In the genomic region with DNA sequence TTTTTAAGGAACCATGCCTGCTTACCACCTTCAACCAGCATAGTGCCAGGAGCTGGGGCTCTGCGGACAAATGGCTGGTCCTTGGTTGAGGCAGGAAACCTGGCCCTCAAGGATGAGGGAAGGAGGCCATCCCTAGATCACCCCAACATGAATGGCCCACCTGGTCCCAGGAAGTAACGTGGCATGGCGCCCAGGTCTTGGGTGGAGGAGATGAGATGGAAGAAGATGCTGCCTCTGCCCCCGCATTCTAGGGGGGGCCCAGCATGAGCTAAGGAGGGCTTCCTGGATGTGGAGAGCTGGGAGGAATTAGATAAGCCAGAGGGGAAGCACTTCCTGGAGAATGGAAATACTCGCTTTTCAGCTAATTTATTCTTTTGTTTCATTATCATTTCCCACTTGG, we compare ENCODE assay signal across 21 cellular contexts.
DNase-seq lines count a peak whose midpoint lies in the region; ATAC-seq, FAIRE-seq and TF ChIP-seq lines count a peak whose summit lies in the region.
"Had no signal": no experiment of that assay in that cellular context is flagged by ENCODE, and none has a peak within 500 bp of the region (broad histone marks: within the 10 kb centered on the region; RNA-seq: fewer than 3 reads in every experiment).

No MANE protein-coding gene starts in this region.

- H3K4me1 Mint-ChIP-seq in astrocyte (ENCODE audit: low read depth, unreplicated experiment), result peaks cover 30% of the 10 kb centered on the region

- dilution Hi-C loops in mammary epithelial cell (cut with HindIII; ENCODE audit: low sequenced_read_pairs), result no loop called here

- no peaks in the 10 kb centered on the region for H4K20me1 ChIP-seq in mammary epithelial cell (ENCODE audit: insufficient read depth, low read length)
- peaks cover 75% of the 10 kb centered on the region for H4K20me1 ChIP-seq in astrocyte (ENCODE audit: insufficient read depth, low read length)

- intact Hi-C loops in breast epithelium (cut with DNase I; ENCODE audit: low total_unique reads) (no loop called here), mammary epithelial cell (cut with micrococcal nuclease) (no loop called here), ovary (cut with DNase I) (loop anchor here in 1 of 4 donors (10.0 kb wide), 1 partner anchor 158 kb away; no protein-coding TSS in a partner anchor)

- H3K4me3 Mint-ChIP-seq in astrocyte (ENCODE audit: unreplicated experiment), result peak overlapping the region; percentile 62
- H3K4me3 Mint-ChIP-seq: activated CD4-positive, alpha-beta memory T cell treated with anti-CD3 and anti-CD28 coated beads for 36 hours had no signal

- DNase-seq in breast epithelium (ENCODE audit: low spot score in 2 of 2), result no peak
- DNase-seq in mammary epithelial cell, result no peak
- no peak for DNase-seq in astrocyte (ENCODE audit: low read depth)
- peak in 3 of 5 donors; percentile 37 to 57 (median 43) for DNase-seq in ovary
- DNase-seq in upper lobe of left lung, result no peak
- no peak for DNase-seq in HEK293T (ENCODE audit: extremely low spot score)
- DNase-seq: activated CD4-positive, alpha-beta memory T cell treated with anti-CD3 and anti-CD28 coated beads for 36 hours; activated CD4-positive, CD25-positive, alpha-beta regulatory T cell; anterior cingulate cortex; DMS 273 treated with DMSO at 0.1 percent for 48 hours; HCEC 1CT; KBM-7; NCI-H187; NCI-H345; pancreas; upper lobe of right lung had no signal

- 96% methylated on average over 5 of the region's 5 CpGs for WGBS in mammary epithelial cell (ENCODE audit: low coverage, missing lambda C conversion rate)
- WGBS in ovary, 3 donors, result 81 to 91% (median 83%) methylated on average over 5 of the region's 5 CpGs
- 87 to 91% methylated on average over 4 to 5 of the region's 5 CpGs for WGBS in upper lobe of left lung, 2 donors

- TF ChIP-seq CTCF in breast epithelium (IDR thresholded peaks at IDR 0.05) (no peak), mammary epithelial cell (conservative IDR thresholded peaks at IDR 0.05 in 1 of 2, IDR thresholded peaks at IDR 0.05 in 1 of 2; ENCODE audit: extremely low read depth in 1 of 2, insufficient read depth in 1 of 2, low read depth in 1 of 2, low read length in 2 of 2) (no peak), astrocyte (IDR thresholded peaks at IDR 0.05; ENCODE audit: insufficient read depth, low read depth, low read length) (no peak), ovary (IDR thresholded peaks at IDR 0.05) (no peak), upper lobe of left lung (IDR thresholded peaks at IDR 0.05) (no peak)

- in situ Hi-C loops in mammary epithelial cell (cut with MboI; ENCODE audit: low sequenced_read_pairs in 2 of 2), result no loop called here

- H3K4me2 ChIP-seq in mammary epithelial cell (ENCODE audit: insufficient read depth, low read depth, low read length) (no peak overlapping the region), astrocyte (ENCODE audit: low read length) (no peak overlapping the region)
- H3K4me2 ChIP-seq: A549 had no signal

- TF ChIP-seq POLR2A in breast epithelium (IDR thresholded peaks at IDR 0.05) (no peak), ovary (IDR thresholded peaks at IDR 0.05) (no peak), upper lobe of left lung (IDR thresholded peaks at IDR 0.05) (no peak)

- H3K27me3 ChIP-seq in breast epithelium (no peaks in the 10 kb centered on the region), mammary epithelial cell (ENCODE audit: insufficient read depth, low read length) (no peaks in the 10 kb centered on the region), astrocyte (ENCODE audit: insufficient read depth, low read length) (no peaks in the 10 kb centered on the region), ovary (no peaks in the 10 kb centered on the region), upper lobe of left lung (no peaks in the 10 kb centered on the region)
- H3K27me3 ChIP-seq: pancreas, upper lobe of right lung had no signal

- CTCF ChIA-PET in mammary epithelial cell (lab: Charles Lee; ENCODE audit: low non-redundant PET), result no interaction called here
- CTCF ChIA-PET in HEK293T (lab: Yijun Ruan, JAX), result no interaction called here

- H3K9me3 ChIP-seq in breast epithelium, result no peaks in the 10 kb centered on the region
- H3K9me3 ChIP-seq in mammary epithelial cell (replicated peaks; ENCODE audit: insufficient read depth, low read length), result no peaks in the 10 kb centered on the region
- no peaks in the 10 kb centered on the region for H3K9me3 ChIP-seq in astrocyte (ENCODE audit: insufficient read depth, low read depth, low read length)
- H3K9me3 ChIP-seq in ovary, result no peaks in the 10 kb centered on the region
- no peaks in the 10 kb centered on the region for H3K9me3 ChIP-seq in upper lobe of left lung
- H3K9me3 ChIP-seq: A549, pancreas, upper lobe of right lung had no signal

- FAIRE-seq in astrocyte (lab: Jason Lieb, UNC), result no peak
- FAIRE-seq: A549, GM18507, pancreas had no signal

- ATAC-seq in upper lobe of left lung (ENCODE audit: low FRiP score in 2 of 2), result no peak
- no peak for ATAC-seq in GM21825 (IDR thresholded peaks at IDR 0.05; ENCODE audit: unreplicated experiment)
- no peak for ATAC-seq in HG03571 (IDR thresholded peaks at IDR 0.05; ENCODE audit: unreplicated experiment)
- ATAC-seq: A549, pancreas, upper lobe of right lung had no signal

- POLR2A ChIA-PET in HEK293T (lab: Yijun Ruan, JAX), result no interaction called here

- H3K9me3 Mint-ChIP-seq in astrocyte (ENCODE audit: unreplicated experiment), result no peaks in the 10 kb centered on the region
- H3K9me3 Mint-ChIP-seq: activated CD4-positive, alpha-beta memory T cell treated with anti-CD3 and anti-CD28 coated beads for 36 hours had no signal

- no peak overlapping the region for H3K4me3 ChIP-seq in breast epithelium
- no peak overlapping the region for H3K4me3 ChIP-seq in mammary epithelial cell (replicated peaks in 1 of 3; ENCODE audit: insufficient read depth in 1 of 3, low read depth in 2 of 3, low read length in 3 of 3)
- H3K4me3 ChIP-seq in astrocyte (ENCODE audit: insufficient read depth, low read depth, low read length), result no peak overlapping the region
- H3K4me3 ChIP-seq in ovary, result no peak overlapping the region
- H3K4me3 ChIP-seq in upper lobe of left lung, result no peak overlapping the region
- H3K4me3 ChIP-seq: A549, pancreas, upper lobe of right lung had no signal

- H2AFZ ChIP-seq in mammary epithelial cell (ENCODE audit: low read depth, low read length) (no peak overlapping the region), astrocyte (ENCODE audit: low read depth, low read length) (no peak overlapping the region)

- H3K27ac Mint-ChIP-seq in astrocyte (ENCODE audit: unreplicated experiment), result no peak overlapping the region
- H3K27ac Mint-ChIP-seq: activated CD4-positive, alpha-beta memory T cell treated with anti-CD3 and anti-CD28 coated beads for 36 hours had no signal

- H3K79me2 ChIP-seq in mammary epithelial cell (ENCODE audit: insufficient read depth, low read length) (peaks cover 97% of the 10 kb centered on the region), astrocyte (ENCODE audit: insufficient read depth, low read length) (peaks cover 60% of the 10 kb centered on the region)

- H3K9ac ChIP-seq in mammary epithelial cell (ENCODE audit: insufficient read depth, low read length) (no peak overlapping the region), astrocyte (ENCODE audit: low read length) (no peak overlapping the region)

- H3K4me1 ChIP-seq in breast epithelium (peaks cover 17 to 47% of the 10 kb centered on the region in 2 donors), mammary epithelial cell (ENCODE audit: insufficient read depth, low read length) (peaks cover 77% of the 10 kb centered on the region), astrocyte (ENCODE audit: insufficient read depth, low read length) (peaks cover 48% of the 10 kb centered on the region), ovary (ENCODE audit: insufficient read depth) (peaks cover 53% of the 10 kb centered on the region), upper lobe of left lung (peaks cover 62 to 77% (median 67%) of the 10 kb centered on the region in 4 donors)

- H3K36me3 Mint-ChIP-seq in astrocyte (ENCODE audit: low read depth, unreplicated experiment), result peaks cover 3% of the 10 kb centered on the region
- H3K36me3 Mint-ChIP-seq: activated CD4-positive, alpha-beta memory T cell treated with anti-CD3 and anti-CD28 coated beads for 36 hours had no signal

- H3K27me3 Mint-ChIP-seq in astrocyte (ENCODE audit: low read depth, unreplicated experiment), result no peaks in the 10 kb centered on the region
- H3K27me3 Mint-ChIP-seq: activated CD4-positive, alpha-beta memory T cell treated with anti-CD3 and anti-CD28 coated beads for 36 hours had no signal

- no TSS peak for BruUV-seq in mammary epithelial cell (replicated peaks; lab: Mats Ljungman, UMichigan)

- TF ChIP-seq EP300 in ovary (IDR thresholded peaks at IDR 0.05) (no peak), upper lobe of left lung (IDR thresholded peaks at IDR 0.05) (no peak)

- H3K27ac ChIP-seq in breast epithelium, result peak overlapping the region; percentile 88 to 92
- H3K27ac ChIP-seq in mammary epithelial cell (ENCODE audit: insufficient read depth, low read depth, low read length), result no peak overlapping the region
- H3K27ac ChIP-seq in astrocyte (ENCODE audit: low read depth, low read length), result no peak overlapping the region
- H3K27ac ChIP-seq in ovary, result peak overlapping the region; percentile 43 to 92
- H3K27ac ChIP-seq in upper lobe of left lung, result peak overlapping the region in 3 of 4 donors; percentile 4 to 94 (median 59)
- H3K27ac ChIP-seq: A549, C4-2B, upper lobe of right lung had no signal

- H3K36me3 ChIP-seq in breast epithelium, result no peaks in the 10 kb centered on the region
- no peaks in the 10 kb centered on the region for H3K36me3 ChIP-seq in mammary epithelial cell (ENCODE audit: insufficient read depth, low read length)
- H3K36me3 ChIP-seq in astrocyte (ENCODE audit: insufficient read depth, low read length), result no peaks in the 10 kb centered on the region
- no peaks in the 10 kb centered on the region for H3K36me3 ChIP-seq in ovary
- H3K36me3 ChIP-seq in upper lobe of left lung, result peaks cover 0 to 9% (median 0%) of the 10 kb centered on the region in 4 donors
- H3K36me3 ChIP-seq: pancreas, upper lobe of right lung had no signal

TF ChIP-seq in HEK293T, 16 proteins besides CTCF, POLR2A, EP300 and RAD21:
- TF ChIP-seq FOXK2 (IDR thresholded peaks at IDR 0.05), result no peak
- no peak for TF ChIP-seq FOXA1 (IDR thresholded peaks at IDR 0.05)
- no peak for TF ChIP-seq FOXM1 (IDR thresholded peaks at IDR 0.05; ENCODE audit: borderline replicate concordance)
- no peak for TF ChIP-seq NFRKB (IDR thresholded peaks at IDR 0.05)
- no peak for TF ChIP-seq ZNF384 (IDR thresholded peaks at IDR 0.05)
- no peak for TF ChIP-seq LEF1 (IDR thresholded peaks at IDR 0.05; ENCODE audit: borderline replicate concordance)

Comparison
In these comparisons a context has a peak if more than half of its experiments do, and no peak if none do; other contexts are left out.
1. H3K27ac ChIP-seq: peak in breast epithelium (2 of 2), ovary (2 of 2) and upper lobe of left lung (3 of 4); none in mammary epithelial cell (single experiment) and astrocyte (single experiment).
2. DNase-seq: peak in ovary (3 of 5); none in breast epithelium (0 of 2), mammary epithelial cell (single experiment), astrocyte (single experiment), upper lobe of left lung (0 of 2) and HEK293T (single experiment).